13 cellular contexts compared by ENCODE assay signal in genomic region chr15:60079210-60079609, GRCh38.
DNase-seq lines count a peak whose midpoint lies in the region; ATAC-seq, FAIRE-seq and TF ChIP-seq lines count a peak whose summit lies in the region.
"Had no signal": no experiment of that assay in that cellular context is flagged by ENCODE, and none has a peak within 500 bp of the region (broad histone marks: within the 10 kb centered on the region; RNA-seq: fewer than 3 reads in every experiment).

No MANE protein-coding gene starts in this region.

- CTCF ChIA-PET in K562 (lab: Yijun Ruan, JAX; ENCODE audit: low intra/inter-chr PET ratio), result no interaction called here

- H3K4me2 ChIP-seq in DND-41 (ENCODE audit: insufficient read depth, low read length), result no peak overlapping the region
- no peak overlapping the region for H3K4me2 ChIP-seq in K562 (ENCODE audit: insufficient read depth, low read length)

- TF ChIP-seq CTCF in DND-41 (IDR thresholded peaks at IDR 0.05; ENCODE audit: borderline replicate concordance, extremely low read depth, low read length, poor library complexity, severe bottlenecking) (peak; percentile 49), LNCAP (IDR thresholded peaks at IDR 0.05) (peak; percentile 49), K562 (IDR thresholded peaks at IDR 0.05 in 2 of 3, conservative IDR thresholded peaks at IDR 0.05 in 1 of 3; ENCODE audit: insufficient read depth in 2 of 3, low read depth in 1 of 3, low read length in 3 of 3) (peak in 1 of 3 experiments; percentile 26; a peak in 2 of 6 replicates), liver (IDR thresholded peaks at IDR 0.05; ENCODE audit: low read depth, low read length, missing input control) (peak; percentile 53)

- no TSS peak for BruUV-seq in K562 (replicated peaks; lab: Mats Ljungman, UMichigan)

- H3K4me1 ChIP-seq in DND-41 (ENCODE audit: insufficient read depth, low read length) (peaks cover 18% of the 10 kb centered on the region), K562 (replicated peaks in 1 of 2; ENCODE audit: control insufficient read depth in 2 of 2, insufficient read depth in 2 of 2, low read length in 2 of 2) (no peaks in the 10 kb centered on the region), liver (ENCODE audit: control insufficient read depth in 4 of 4, insufficient read depth in 4 of 4, low read length in 3 of 4) (peaks cover 9 to 47% (median 28%) of the 10 kb centered on the region in 4 donors)
- H3K4me1 ChIP-seq: HAP-1 had no signal

- H2AFZ ChIP-seq in DND-41 (ENCODE audit: low read depth, low read length) (no peak overlapping the region), K562 (ENCODE audit: low read depth, low read length) (no peak overlapping the region)

- H3K9me3 ChIP-seq in DND-41 (ENCODE audit: insufficient read depth, low read length, severe bottlenecking), result no peaks in the 10 kb centered on the region
- no peaks in the 10 kb centered on the region for H3K9me3 ChIP-seq in K562 (replicated peaks; ENCODE audit: control insufficient read depth, insufficient read depth, low read depth, low read length)
- H3K9me3 ChIP-seq in liver (ENCODE audit: control insufficient read depth in 4 of 4, low read length in 3 of 4), result no peaks in the 10 kb centered on the region
- H3K9me3 ChIP-seq: HAP-1 had no signal

- no peak overlapping the region for H3K9ac ChIP-seq in DND-41 (ENCODE audit: low read depth, low read length)
- no peak overlapping the region for H3K9ac ChIP-seq in K562 (ENCODE audit: insufficient read depth in 1 of 2, low read depth in 2 of 2, low read length in 2 of 2)
- H3K9ac ChIP-seq in liver (ENCODE audit: low read depth in 1 of 2, low read length in 2 of 2), result no peak overlapping the region

- intact Hi-C loops in K562 (cut with micrococcal nuclease), result no loop called here

- DNase-seq in DND-41 (peak; percentile 7), K562 (ENCODE audit: extremely low read depth in 1 of 4, low spot score in 3 of 4) (no peak), NCI-H1105 (lab: John Stamatoyannopoulos, UW) (no peak), NCI-H524 (lab: John Stamatoyannopoulos, UW) (no peak), NCI-H2107 treated with DMSO at 0.1 percent for 48 hours (lab: John Stamatoyannopoulos, UW; ENCODE audit: unreplicated experiment) (no peak), islet precursor cell (no peak)
- DNase-seq: activated CD4-positive, alpha-beta T cell treated with anti-CD3 and anti-CD28 coated beads for 1 hour; NCI-H1417 treated with DMSO at 0.1 percent for 48 hours; Right ventricle myocardium superior had no signal

- in situ Hi-C loops in K562 (cut with MboI), result loop anchor here (5.0 kb wide), 1 partner anchor 102 kb away; no protein-coding TSS in a partner anchor

- H3K79me2 ChIP-seq in DND-41 (ENCODE audit: insufficient read depth, low read length) (no peaks in the 10 kb centered on the region), K562 (ENCODE audit: control insufficient read depth, insufficient read depth, low read length) (no peaks in the 10 kb centered on the region)

- no peaks in the 10 kb centered on the region for H3K9me1 ChIP-seq in K562 (ENCODE audit: control insufficient read depth, insufficient read depth, low read length)

- POLR2A ChIA-PET in K562 (lab: Yijun Ruan, JAX), result no interaction called here

- no peak overlapping the region for H3K4me3 ChIP-seq in DND-41 (ENCODE audit: low read depth in 1 of 2, low read length in 2 of 2)
- H3K4me3 ChIP-seq in K562, result no peak overlapping the region
- no peak overlapping the region for H3K4me3 ChIP-seq in liver (ENCODE audit: low read depth in 1 of 3, low read length in 3 of 3)
- H3K4me3 ChIP-seq: HAP-1 had no signal

- no peak for TF ChIP-seq EP300 in K562 (IDR thresholded peaks at IDR 0.05; ENCODE audit: low read length)

- no peak overlapping the region for H3K27ac ChIP-seq in DND-41 (ENCODE audit: low read length)
- H3K27ac ChIP-seq in K562 (ENCODE audit: extremely low read depth, low read depth, low read length), result no peak overlapping the region
- peak overlapping the region; percentile 48 to 59 for H3K27ac ChIP-seq in liver (ENCODE audit: low read depth in 1 of 2, low read length in 2 of 2)

- H3K27me3 ChIP-seq in DND-41 (ENCODE audit: insufficient read depth, low read length, poor library complexity) (no peaks in the 10 kb centered on the region), K562 (ENCODE audit: control insufficient read depth in 2 of 2, insufficient read depth in 2 of 2, low read length in 2 of 2) (peaks cover 11 to 12% of the 10 kb centered on the region in 2 experiments; a peak in 4 of 5 replicates), liver (ENCODE audit: control insufficient read depth in 4 of 4, insufficient read depth in 4 of 4, low read length in 3 of 4) (no peaks in the 10 kb centered on the region)

- ATAC-seq in DND-41 (ENCODE audit: insufficient read depth, low read depth) (0 out of 3 replicates have a peak, but pooled peaks have one; percentile 44), K562 (no peak)
- ATAC-seq: stimulated activated effector memory CD8-positive, alpha-beta T cell treated with anti-CD3 and anti-CD28 coated beads, Interleukin-12 subunit alpha, Interleukin-12 subunit beta, amount 100 ng/mL, for 72 hours had no signal

- no peak for FAIRE-seq in K562 (lab: Jason Lieb, UNC)

- H4K20me1 ChIP-seq in DND-41 (ENCODE audit: insufficient read depth, low read length), result no peaks in the 10 kb centered on the region
- no peaks in the 10 kb centered on the region for H4K20me1 ChIP-seq in K562 (replicated peaks; ENCODE audit: control insufficient read depth, insufficient read depth, low read length)

- H3K36me3 ChIP-seq in DND-41 (ENCODE audit: insufficient read depth, low read length) (no peaks in the 10 kb centered on the region), K562 (ENCODE audit: control insufficient read depth, insufficient read depth, low read length) (no peaks in the 10 kb centered on the region), liver (ENCODE audit: control insufficient read depth in 4 of 4, insufficient read depth in 3 of 4, low read depth in 1 of 4, low read length in 3 of 4) (no peaks in the 10 kb centered on the region)
- H3K36me3 ChIP-seq: HAP-1 had no signal

- no peak for TF ChIP-seq POLR2A in K562 (conservative IDR thresholded peaks at IDR 0.05)

- TF ChIP-seq RAD21 in K562 (CRISPR knock-in tag; conservative IDR thresholded peaks at IDR 0.05 in 1 of 2, IDR thresholded peaks at IDR 0.05 in 1 of 2) (peak; percentile 56 to 64), liver (IDR thresholded peaks at IDR 0.05) (peak; percentile 59 to 77)

- WGBS in K562 (ENCODE audit: insufficient coverage, low coverage, missing lambda C conversion rate), result 5% methylated on average over 2 of the region's 2 CpGs
- 61% methylated on average over 2 of the region's 2 CpGs for WGBS in liver

TF ChIP-seq in K562, 482 proteins besides CTCF, POLR2A, EP300 and RAD21 (continues in another document):
- no peak for TF ChIP-seq KDM5B (IDR thresholded peaks at IDR 0.05; ENCODE audit: insufficient replicate concordance, low read depth, low read length)
- no peak for TF ChIP-seq HMG20A (CRISPR knock-in tag; conservative IDR thresholded peaks at IDR 0.05)
- TF ChIP-seq CC2D1A (IDR thresholded peaks at IDR 0.05), result no peak
- TF ChIP-seq PHF8 (IDR thresholded peaks at IDR 0.05; ENCODE audit: borderline replicate concordance, low read length), result no peak
- no peak for TF ChIP-seq ZNF121 (CRISPR knock-in tag; conservative IDR thresholded peaks at IDR 0.05)
- TF ChIP-seq DEAF1 (CRISPR knock-in tag; IDR thresholded peaks at IDR 0.05), result peak; percentile 61

TF ChIP-seq in liver, 16 proteins besides CTCF, POLR2A, EP300 and RAD21 (continues in another document):
- TF ChIP-seq YY1 (IDR thresholded peaks at IDR 0.05) (peak; percentile 35), TAF1 (conservative IDR thresholded peaks at IDR 0.05) (no peak), REST (IDR thresholded peaks at IDR 0.05) (no peak), FOXA1 (IDR thresholded peaks at IDR 0.05) (no peak), RXRA (IDR thresholded peaks at IDR 0.05) (peak; percentile 77 to 85), JUND (IDR thresholded peaks at IDR 0.05) (peak; percentile 46 to 61), EGR1 (IDR thresholded peaks at IDR 0.05; ENCODE audit: low read depth in 2 of 2) (no peak), ZBTB33 (IDR thresholded peaks at IDR 0.05) (peak; percentile 46)

Comparison
In these comparisons a context has a peak if more than half of its experiments do, and no peak if none do; other contexts are left out.
1. H3K27ac ChIP-seq: peak in liver (2 of 2); none in DND-41 (single experiment) and K562 (single experiment).